Comparison of ENCODE assay signal across 9 cellular contexts in the genomic region with DNA sequence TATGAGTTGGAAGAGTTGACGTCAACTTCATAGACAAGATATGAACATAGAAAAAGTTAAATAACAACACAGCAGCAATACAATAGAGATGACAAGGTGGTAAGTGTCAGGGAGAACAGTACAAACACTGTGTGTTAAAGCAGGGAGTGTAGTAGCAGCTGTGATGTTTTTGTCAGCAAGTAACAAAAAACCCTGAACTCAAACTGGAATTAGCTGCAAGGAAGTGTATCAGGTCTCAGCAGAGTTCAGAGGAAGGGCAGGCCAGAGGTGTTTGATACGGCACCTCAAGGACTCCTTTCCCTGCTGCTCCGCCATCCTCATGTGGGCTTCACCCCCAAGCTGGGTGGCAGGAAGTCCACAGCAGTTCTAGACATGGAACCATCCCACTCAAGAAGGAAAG.
"Had no signal": no experiment of that assay in that cellular context is flagged by ENCODE, and none has a peak within 500 bp of the region (broad histone marks: within the 10 kb centered on the region; RNA-seq: fewer than 3 reads in every experiment).

No MANE protein-coding gene starts in this region.

- H3K9me3 ChIP-seq: HAP-1 had no signal

- DNase-seq: GM23248, GOT3, H7, H9, HCEC 1CT, HFFc6 had no signal

- H3K9ac ChIP-seq: GM23248 had no signal

- H3K9me3 Mint-ChIP-seq: GM23338, H9, HFFc6 had no signal

- ATAC-seq: GM23338, HCT116 had no signal

- H3K4me3 ChIP-seq: GM23248, GM23338, HAP-1 had no signal

- H3K4me2 ChIP-seq: GM23338 had no signal

- H3K36me3 ChIP-seq: HAP-1 had no signal

- H3K4me3 Mint-ChIP-seq: GM23338, H9, HFFc6 had no signal

- H3K27ac Mint-ChIP-seq: GM23338, H9, HFFc6 had no signal

- H2AFZ ChIP-seq: GM23248, GM23338 had no signal

- H3K27ac ChIP-seq: GM23248 had no signal
